In the genomic region with DNA sequence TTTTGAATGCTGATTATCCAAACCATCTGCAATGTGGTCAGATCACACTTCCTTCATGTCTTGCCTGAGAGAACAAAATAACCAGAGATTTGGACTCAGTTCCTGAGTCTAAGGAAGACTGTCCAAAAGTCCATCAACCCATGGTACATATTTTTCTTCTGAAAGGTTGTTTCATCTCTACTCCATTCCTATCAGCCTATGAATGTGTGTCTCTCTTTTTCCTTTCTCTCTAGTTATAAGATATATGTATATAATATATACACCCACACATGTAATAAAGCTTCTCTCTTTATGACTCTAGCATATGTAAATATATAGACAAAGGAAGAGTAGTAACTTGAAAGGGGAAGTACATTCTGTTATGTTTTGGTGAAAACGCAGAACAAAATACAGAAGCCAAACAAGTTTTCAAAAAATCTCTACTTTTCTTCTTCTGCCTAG, we compare ENCODE assay signal across 9 cellular contexts.
A peak's percentile ranks its signal among the peaks of the same experiment; 100 is the strongest.
DNase-seq lines count a peak whose midpoint lies in the region; ATAC-seq, FAIRE-seq and TF ChIP-seq lines count a peak whose summit lies in the region.
"Had no signal": no experiment of that assay in that cellular context is flagged by ENCODE, and none has a peak within 500 bp of the region (broad histone marks: within the 10 kb centered on the region; RNA-seq: fewer than 3 reads in every experiment).

No MANE protein-coding gene starts in this region.

- H3K27ac Mint-ChIP-seq in activated B cell treated with CpG ODN at 0.5 μM for 24 hours: peak overlapping the region; percentile 93
- no peak overlapping the region for H3K27ac Mint-ChIP-seq in progenitor cell of endocrine pancreas
- H3K27ac Mint-ChIP-seq: activated naive CD8-positive, alpha-beta T cell had no signal

- H3K9me3 Mint-ChIP-seq in activated B cell treated with CpG ODN at 0.5 μM for 24 hours (peaks cover 12% of the 10 kb centered on the region), progenitor cell of endocrine pancreas (ENCODE audit: low read depth) (no peaks in the 10 kb centered on the region)

- ATAC-seq in GM21367 (IDR thresholded peaks at IDR 0.05; ENCODE audit: unreplicated experiment) (peak; percentile 99), HG03280 (IDR thresholded peaks at IDR 0.05; ENCODE audit: unreplicated experiment) (peak; percentile 100), activated B cell treated with CpG ODN at 0.5 μM for 24 hours (ENCODE audit: low read depth) (peak; percentile 80)

- POLR2A ChIA-PET in activated B cell treated with CpG ODN at 0.5 μM for 24 hours (lab: Charles Lee): interaction anchor here (0.9 to 3.1 kb wide), 7 partner anchors 10 to 227 kb away, joined by 3 to 20 read pairs (median 11); partner anchors contain the start of gene ARHGAP24

- H3K36me3 Mint-ChIP-seq in activated B cell treated with CpG ODN at 0.5 μM for 24 hours (ENCODE audit: low read depth) (peaks cover 34% of the 10 kb centered on the region), progenitor cell of endocrine pancreas (ENCODE audit: insufficient read depth) (no peaks in the 10 kb centered on the region)
- H3K36me3 Mint-ChIP-seq: activated naive CD8-positive, alpha-beta T cell had no signal

- DNase-seq in GM10266 (ENCODE audit: extremely low spot score) (peak; percentile 31), activated B cell treated with CpG ODN at 0.5 μM for 24 hours (no peak), D721Med (ENCODE audit: insufficient read length, low spot score) (no peak), NCI-H774 (lab: John Stamatoyannopoulos, UW) (no peak), progenitor cell of endocrine pancreas (ENCODE audit: low spot score, unreplicated experiment) (no peak)
- DNase-seq in stimulated activated CD4-positive, alpha-beta T cell treated with anti-CD3 and anti-CD28 coated beads, Interleukin-4, amount 100 ng/mL, for 24 hours: no peak

- FAIRE-seq in D721Med (lab: Jason Lieb, UNC): no peak

- H3K4me3 Mint-ChIP-seq in activated B cell treated with CpG ODN at 0.5 μM for 24 hours (peak overlapping the region; percentile 70), progenitor cell of endocrine pancreas (ENCODE audit: low read depth) (no peak overlapping the region)
- H3K4me3 Mint-ChIP-seq: activated naive CD8-positive, alpha-beta T cell had no signal

- TF ChIP-seq CTCF in GM10266 (IDR thresholded peaks at IDR 0.05; ENCODE audit: control insufficient read depth, insufficient read depth, low read depth, missing control alignments) (no peak), activated B cell treated with CpG ODN at 0.5 μM for 24 hours (IDR thresholded peaks at IDR 0.05) (no peak), D721Med (IDR thresholded peaks at IDR 0.05; ENCODE audit: insufficient read depth, missing control alignments) (no peak), progenitor cell of endocrine pancreas (IDR thresholded peaks at IDR 0.05; ENCODE audit: unreplicated experiment) (no peak)

- CTCF ChIA-PET in activated B cell treated with CpG ODN at 0.5 μM for 24 hours (lab: Charles Lee): interaction anchor here (1.2 to 2.8 kb wide), 2 partner anchors 40 to 45 kb away, joined by 3 to 10 read pairs; no protein-coding TSS in a partner anchor

- intact Hi-C loops in activated B cell treated with CpG ODN at 0.5 μM for 24 hours (cut with micrococcal nuclease): loop anchor here (1.0 to 10.0 kb wide), 11 partner anchors 10 to 1303 kb away; partner anchors contain the start of gene ARHGAP24

- H3K4me1 Mint-ChIP-seq in activated B cell treated with CpG ODN at 0.5 μM for 24 hours: peaks cover 73% of the 10 kb centered on the region
- no peaks in the 10 kb centered on the region for H3K4me1 Mint-ChIP-seq in progenitor cell of endocrine pancreas (ENCODE audit: low read depth)

- H3K27me3 Mint-ChIP-seq in activated B cell treated with CpG ODN at 0.5 μM for 24 hours: no peaks in the 10 kb centered on the region
- no peaks in the 10 kb centered on the region for H3K27me3 Mint-ChIP-seq in progenitor cell of endocrine pancreas
- H3K27me3 Mint-ChIP-seq: activated naive CD8-positive, alpha-beta T cell had no signal
